12 cellular contexts compared by ENCODE assay signal in the genomic region with DNA sequence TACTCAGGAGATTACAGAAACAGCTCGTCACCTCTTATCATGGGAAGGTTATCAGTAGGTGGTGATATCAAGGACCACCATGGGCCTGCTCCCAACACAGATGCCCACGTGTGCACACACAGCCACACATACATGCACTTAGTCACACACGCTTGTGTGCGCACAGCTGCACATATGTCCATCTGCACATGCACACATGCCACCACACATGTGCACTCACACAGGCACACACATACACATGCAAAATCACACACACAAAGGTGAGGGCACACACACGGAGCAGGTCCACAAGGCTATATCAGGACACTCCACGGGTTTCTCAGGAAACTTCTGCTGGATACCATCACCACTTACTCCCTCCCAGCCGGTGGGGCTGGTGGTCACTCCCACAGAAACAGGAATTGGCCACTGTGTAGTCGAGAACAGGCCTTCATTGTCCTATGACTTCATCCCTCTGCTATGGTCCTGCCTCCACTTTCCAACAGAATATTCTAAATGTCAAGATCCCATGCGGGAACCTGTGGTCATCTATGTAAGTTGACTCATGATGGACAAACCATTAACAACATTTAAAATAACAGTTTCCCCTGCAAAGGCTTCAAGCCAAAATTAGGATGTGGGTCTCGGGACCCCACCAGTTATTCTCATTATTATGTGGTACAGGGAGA. TPM values are rescaled to one million over a fixed set of nuclear protein-coding genes. Genes with fewer than 3 reads are reported as not detected.
DNase-seq lines count a peak whose midpoint lies in the region; ATAC-seq and TF ChIP-seq lines count a peak whose summit lies in the region.
"Had no signal": no experiment of that assay in that cellular context is flagged by ENCODE, and none has a peak within 500 bp of the region (broad histone marks: within the 10 kb centered on the region; RNA-seq: fewer than 3 reads in every experiment).

No MANE protein-coding gene starts in this region.

- no peak for TF ChIP-seq EP300 in suprapubic skin (IDR thresholded peaks at IDR 0.05)

- H3K27ac ChIP-seq in suprapubic skin: peak overlapping the region; percentile 41
- H3K27ac ChIP-seq: C4-2B, epithelial cell of prostate had no signal

- H3K27me3 ChIP-seq in suprapubic skin: no peaks in the 10 kb centered on the region

- peaks cover 31% of the 10 kb centered on the region for H3K36me3 ChIP-seq in suprapubic skin

- no peaks in the 10 kb centered on the region for H3K9me3 Mint-ChIP-seq in activated T-cell treated with anti-CD3 and anti-CD28 coated beads, Interleukin-2, amount 50 U/mL, for 72 hours
- no peaks in the 10 kb centered on the region for H3K9me3 Mint-ChIP-seq in activated T-cell treated with anti-CD3 and anti-CD28 coated beads, Interleukin-2, amount 50 U/mL, for 4 hours
- no peaks in the 10 kb centered on the region for H3K9me3 Mint-ChIP-seq in activated naive CD8-positive, alpha-beta T cell treated with anti-CD3 and anti-CD28 coated beads, Interleukin-2, amount 50 U/mL, for 24 hours

- 77% methylated on average over 8 of the region's 10 CpGs for WGBS in suprapubic skin

- TF ChIP-seq POLR2A in suprapubic skin (IDR thresholded peaks at IDR 0.05): no peak

- H3K4me3 ChIP-seq in suprapubic skin: peak overlapping the region; percentile 6

- no peak overlapping the region for H3K27ac Mint-ChIP-seq in activated T-cell treated with anti-CD3 and anti-CD28 coated beads, Interleukin-2, amount 50 U/mL, for 72 hours
- no peak overlapping the region for H3K27ac Mint-ChIP-seq in activated naive CD8-positive, alpha-beta T cell treated with anti-CD3 and anti-CD28 coated beads, Interleukin-2, amount 50 U/mL, for 24 hours

- H3K4me1 Mint-ChIP-seq in activated T-cell treated with anti-CD3 and anti-CD28 coated beads, Interleukin-2, amount 50 U/mL, for 72 hours (ENCODE audit: low read depth): peaks cover 38% of the 10 kb centered on the region
- peaks cover 25% of the 10 kb centered on the region for H3K4me1 Mint-ChIP-seq in activated T-cell treated with anti-CD3 and anti-CD28 coated beads, Interleukin-2, amount 50 U/mL, for 4 hours (ENCODE audit: low read depth)
- peaks cover 37% of the 10 kb centered on the region for H3K4me1 Mint-ChIP-seq in activated naive CD8-positive, alpha-beta T cell treated with anti-CD3 and anti-CD28 coated beads, Interleukin-2, amount 50 U/mL, for 24 hours

- no peak for TF ChIP-seq CTCF in suprapubic skin (IDR thresholded peaks at IDR 0.05)

- H3K4me3 Mint-ChIP-seq in activated T-cell treated with anti-CD3 and anti-CD28 coated beads, Interleukin-2, amount 50 U/mL, for 72 hours: peak overlapping the region; percentile 10 to 68
- H3K4me3 Mint-ChIP-seq in activated T-cell treated with anti-CD3 and anti-CD28 coated beads, Interleukin-2, amount 50 U/mL, for 4 hours: no peak overlapping the region
- peak overlapping the region; percentile 9 for H3K4me3 Mint-ChIP-seq in activated naive CD8-positive, alpha-beta T cell treated with anti-CD3 and anti-CD28 coated beads, Interleukin-2, amount 50 U/mL, for 24 hours

- H3K4me1 ChIP-seq in suprapubic skin: peaks cover 36% of the 10 kb centered on the region

- H3K27me3 Mint-ChIP-seq in activated T-cell treated with anti-CD3 and anti-CD28 coated beads, Interleukin-2, amount 50 U/mL, for 72 hours (ENCODE audit: low read depth): no peaks in the 10 kb centered on the region
- H3K27me3 Mint-ChIP-seq in activated T-cell treated with anti-CD3 and anti-CD28 coated beads, Interleukin-2, amount 50 U/mL, for 4 hours (ENCODE audit: low read depth): no peaks in the 10 kb centered on the region
- no peaks in the 10 kb centered on the region for H3K27me3 Mint-ChIP-seq in activated naive CD8-positive, alpha-beta T cell treated with anti-CD3 and anti-CD28 coated beads, Interleukin-2, amount 50 U/mL, for 24 hours

- DNase-seq in activated T-cell treated with anti-CD3 and anti-CD28 coated beads, Interleukin-2, amount 50 U/mL, for 72 hours: no peak
- no peak for DNase-seq in activated T-cell treated with anti-CD3 and anti-CD28 coated beads, Interleukin-2, amount 50 U/mL, for 4 hours
- DNase-seq in activated naive CD8-positive, alpha-beta T cell treated with anti-CD3 and anti-CD28 coated beads, Interleukin-2, amount 50 U/mL, for 24 hours: no peak
- DNase-seq in kidney tubule cell (ENCODE audit: low spot score): peak; percentile 87
- DNase-seq in suprapubic skin (ENCODE audit: low spot score in 2 of 2): peak in 1 of 2 donors; percentile 31
- no peak for DNase-seq in GM19238 (ENCODE audit: insufficient read length, low spot score)
- DNase-seq in NCI-H1436 (lab: John Stamatoyannopoulos, UW): no peak
- DNase-seq in activated T-cell treated with anti-CD3 and anti-CD28 coated beads for 4 hours: no peak
- DNase-seq: activated CD4-positive, CD25-positive, alpha-beta regulatory T cell; NCI-H1105 had no signal

- ATAC-seq in activated T-cell treated with anti-CD3 and anti-CD28 coated beads, Interleukin-2, amount 50 U/mL, for 72 hours (replicated peaks in 1 of 2): no peak
- ATAC-seq in activated T-cell treated with anti-CD3 and anti-CD28 coated beads, Interleukin-2, amount 50 U/mL, for 4 hours: no peak
- no peak for ATAC-seq in activated naive CD8-positive, alpha-beta T cell treated with anti-CD3 and anti-CD28 coated beads, Interleukin-2, amount 50 U/mL, for 24 hours

- peaks cover 2 to 7% of the 10 kb centered on the region in 2 donors for H3K36me3 Mint-ChIP-seq in activated T-cell treated with anti-CD3 and anti-CD28 coated beads, Interleukin-2, amount 50 U/mL, for 72 hours (ENCODE audit: insufficient read depth in 2 of 2)
- H3K36me3 Mint-ChIP-seq in activated T-cell treated with anti-CD3 and anti-CD28 coated beads, Interleukin-2, amount 50 U/mL, for 4 hours (ENCODE audit: insufficient read depth): peaks cover 3% of the 10 kb centered on the region
- H3K36me3 Mint-ChIP-seq in activated naive CD8-positive, alpha-beta T cell treated with anti-CD3 and anti-CD28 coated beads, Interleukin-2, amount 50 U/mL, for 24 hours (ENCODE audit: low read depth): peaks cover 26% of the 10 kb centered on the region

- no peaks in the 10 kb centered on the region for H3K9me3 ChIP-seq in suprapubic skin

RNA-seq across cellular contexts. Expression of gene C11orf24, which starts 2.2 kb away (rescaled TPM):
- 10 to 100 TPM; 24.7 to 28.4 TPM for total RNA-seq in activated T-cell treated with anti-CD3 and anti-CD28 coated beads, Interleukin-2, amount 50 U/mL, for 72 hours
- total RNA-seq in activated T-cell treated with anti-CD3 and anti-CD28 coated beads, Interleukin-2, amount 50 U/mL, for 4 hours: 10 to 100 TPM; 46.8 to 49.2 (median 47.3) TPM
- total RNA-seq in suprapubic skin: 10 to 100 TPM in 3 of 4 donors, 1 to 10 TPM in 1; 7.2 to 24.8 (median 16.7) TPM

RNA-seq across cellular contexts. Expression of gene LRP5, which starts 42.8 kb away (rescaled TPM):
- total RNA-seq in activated T-cell treated with anti-CD3 and anti-CD28 coated beads, Interleukin-2, amount 50 U/mL, for 72 hours: 1 to 10 TPM; 6.8 to 9.3 TPM
- total RNA-seq in activated T-cell treated with anti-CD3 and anti-CD28 coated beads, Interleukin-2, amount 50 U/mL, for 4 hours: 1 to 10 TPM; 7.7 to 8.5 (median 7.9) TPM
- total RNA-seq in suprapubic skin: 10 to 100 TPM; 27.3 to 60.1 (median 35.0) TPM

RNA-seq across cellular contexts. Expression of gene KMT5B, which starts 56.5 kb away (rescaled TPM):
- total RNA-seq in activated T-cell treated with anti-CD3 and anti-CD28 coated beads, Interleukin-2, amount 50 U/mL, for 72 hours: 10 to 100 TPM; 26.9 to 34.1 TPM
- 10 to 100 TPM; 23.5 to 30.0 (median 25.7) TPM for total RNA-seq in activated T-cell treated with anti-CD3 and anti-CD28 coated beads, Interleukin-2, amount 50 U/mL, for 4 hours
- total RNA-seq in suprapubic skin: 10 to 100 TPM; 27.2 to 40.5 (median 33.3) TPM
